ENCODE assay signal across 7 cellular contexts in the genomic region with DNA sequence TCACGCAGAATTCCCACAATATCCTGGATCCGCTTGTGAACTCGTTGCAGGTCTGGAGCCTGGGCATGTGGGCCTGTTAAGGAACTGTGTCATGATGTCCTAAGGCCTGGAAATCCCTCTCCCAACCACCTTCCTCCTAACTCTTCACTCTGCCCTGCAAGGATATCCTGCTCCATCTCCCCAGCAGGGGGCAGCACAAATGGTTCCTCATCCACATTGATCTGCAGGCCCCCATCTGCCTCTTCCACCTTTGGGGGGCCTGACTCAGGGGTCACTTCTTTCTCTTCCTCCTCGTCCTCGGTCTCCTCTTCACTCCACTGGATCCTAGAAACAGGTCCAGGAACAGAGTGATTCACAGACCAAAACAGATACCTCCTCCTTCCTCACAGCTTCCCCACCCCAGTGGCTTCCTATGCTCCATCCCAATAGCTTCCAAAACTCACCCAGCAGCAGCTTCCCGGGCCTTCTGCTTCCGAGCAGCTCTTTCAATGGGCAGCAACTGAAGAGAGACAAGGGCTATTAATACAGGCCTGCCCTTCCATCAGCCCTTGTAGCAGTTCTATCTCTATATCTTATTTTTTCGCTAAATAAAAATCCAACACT. TPM values are rescaled to one million over a fixed set of nuclear protein-coding genes. Genes with fewer than 3 reads are reported as not detected.
DNase-seq lines count a peak whose midpoint lies in the region; ATAC-seq and TF ChIP-seq lines count a peak whose summit lies in the region.

No MANE protein-coding gene starts in this region.

- H3K27me3 Mint-ChIP-seq in naive thymus-derived CD8-positive, alpha-beta T cell = no peaks in the 10 kb centered on the region
- no peaks in the 10 kb centered on the region for H3K27me3 Mint-ChIP-seq in type B pancreatic cell

- no peaks in the 10 kb centered on the region for H3K27me3 ChIP-seq in dorsolateral prefrontal cortex

- peak overlapping the region in 9 of 10 donors; percentile 22 to 89 (median 68) for H3K27ac Mint-ChIP-seq in naive thymus-derived CD8-positive, alpha-beta T cell
- H3K27ac Mint-ChIP-seq in type B pancreatic cell = peak overlapping the region; percentile 29

- H3K4me3 Mint-ChIP-seq in naive thymus-derived CD8-positive, alpha-beta T cell = peak overlapping the region in 1 of 10 donors; percentile 34
- peak overlapping the region; percentile 15 for H3K4me3 Mint-ChIP-seq in type B pancreatic cell

- TF ChIP-seq CTCF in GM12865 (IDR thresholded peaks at IDR 0.05; ENCODE audit: insufficient read depth, low read depth, low read length, missing control alignments) (peak; percentile 81), dorsolateral prefrontal cortex (IDR thresholded peaks at IDR 0.05 in 54 of 56, conservative IDR thresholded peaks at IDR 0.05 in 2 of 56; ENCODE audit: low read depth in 1 of 56, partially characterized antibody in 56 of 56) (peak; percentile 36 to 82 (median 72)), type B pancreatic cell (conservative IDR thresholded peaks at IDR 0.05) (peak; percentile 87)

- no peaks in the 10 kb centered on the region for H3K9me3 Mint-ChIP-seq in naive thymus-derived CD8-positive, alpha-beta T cell
- no peaks in the 10 kb centered on the region for H3K9me3 Mint-ChIP-seq in type B pancreatic cell

- POLR2A ChIA-PET in naive thymus-derived CD8-positive, alpha-beta T cell (lab: Charles Lee) = no interaction called here

- H3K36me3 Mint-ChIP-seq in naive thymus-derived CD8-positive, alpha-beta T cell = peaks cover 0 to 88% (median 24%) of the 10 kb centered on the region in 3 donors
- peaks cover 59% of the 10 kb centered on the region for H3K36me3 Mint-ChIP-seq in type B pancreatic cell

- DNase-seq in GM12865 (ENCODE audit: low read depth) = peak; percentile 70
- peak; percentile 26 for DNase-seq in NCI-H1048 (lab: John Stamatoyannopoulos, UW)
- DNase-seq in activated CD4-positive, alpha-beta T cell treated with anti-CD3 and anti-CD28 coated beads, Interleukin-2, amount 50 U/mL, for 1 hour = peak; percentile 71
- peak in 6 of 10 donors; percentile 37 to 66 (median 56) for DNase-seq in dorsolateral prefrontal cortex
- peak; percentile 27 to 83 (median 62) for DNase-seq in naive thymus-derived CD8-positive, alpha-beta T cell
- no peak for DNase-seq in type B pancreatic cell (ENCODE audit: extremely low spot score, unreplicated experiment)

- H3K4me3 ChIP-seq in GM12865 (ENCODE audit: low read depth, low read length) = no peak overlapping the region
- H3K4me3 ChIP-seq in dorsolateral prefrontal cortex = no peak overlapping the region

- H3K27ac ChIP-seq in dorsolateral prefrontal cortex = no peak overlapping the region

- peak; percentile 21 to 29 for ATAC-seq in naive thymus-derived CD8-positive, alpha-beta T cell
- no peak for ATAC-seq in GM21515 (IDR thresholded peaks at IDR 0.05; ENCODE audit: unreplicated experiment)

- intact Hi-C loops in dorsolateral prefrontal cortex (cut with DNase I) = loop anchor here in 1 of 2 donors (5.0 kb wide), 2 partner anchors 124 to 269 kb away; a partner anchor contains a TSS

- H3K4me1 Mint-ChIP-seq in naive thymus-derived CD8-positive, alpha-beta T cell = peaks cover 24 to 44% (median 37%) of the 10 kb centered on the region in 4 donors
- peaks cover 12% of the 10 kb centered on the region for H3K4me1 Mint-ChIP-seq in type B pancreatic cell (ENCODE audit: unreplicated experiment)

RNA-seq across cellular contexts. Expression of a gene that starts 4.5 kb away (rescaled TPM):
- 10 to 100 TPM; 17.8 to 57.6 (median 26.6) TPM for total RNA-seq in dorsolateral prefrontal cortex
- 100 to 1,000 TPM in 1 of 2 experiments, 10 to 100 TPM in 1; 99.2 to 104 TPM for total RNA-seq in naive thymus-derived CD8-positive, alpha-beta T cell
- polyA plus RNA-seq in naive thymus-derived CD8-positive, alpha-beta T cell = 10 to 100 TPM; 23.6 to 41.7 (median 24.7) TPM
- 60.9 and 106 TPM in 2 replicates for total RNA-seq in type B pancreatic cell (ENCODE audit: low replicate concordance)

RNA-seq across cellular contexts. Expression of a gene that starts 7.7 kb away (rescaled TPM):
- 10 to 100 TPM; 29.9 to 71.0 (median 45.2) TPM for total RNA-seq in dorsolateral prefrontal cortex
- total RNA-seq in naive thymus-derived CD8-positive, alpha-beta T cell = 10 to 100 TPM; 40.9 to 45.9 TPM
- 10 to 100 TPM in 1 of 3 donors, 1 to 10 TPM in 2; 3.7 to 10.8 (median 4.4) TPM for polyA plus RNA-seq in naive thymus-derived CD8-positive, alpha-beta T cell
- 9.1 and 17.5 TPM in 2 replicates for total RNA-seq in type B pancreatic cell (ENCODE audit: low replicate concordance)

RNA-seq across cellular contexts. Expression of a gene that starts 29.2 kb away (rescaled TPM):
- total RNA-seq in dorsolateral prefrontal cortex = 1,000 to 10,000 TPM; 1,552 to 3,778 (median 2,635) TPM
- 100 to 1,000 TPM; 355 to 363 TPM for total RNA-seq in naive thymus-derived CD8-positive, alpha-beta T cell
- 1,000 to 10,000 TPM; 1,014 to 1,110 (median 1,062) TPM for polyA plus RNA-seq in naive thymus-derived CD8-positive, alpha-beta T cell
- 2,317 and 5,618 TPM in 2 replicates for total RNA-seq in type B pancreatic cell (ENCODE audit: low replicate concordance)

RNA-seq across cellular contexts. Expression of a gene that starts 43.6 kb away (rescaled TPM):
- total RNA-seq in dorsolateral prefrontal cortex (100 to 1,000 TPM; 139 to 266 (median 179) TPM), type B pancreatic cell (ENCODE audit: low replicate concordance) (270 and 289 TPM in 2 replicates)
- 100 to 1,000 TPM; 296 to 308 TPM for total RNA-seq in naive thymus-derived CD8-positive, alpha-beta T cell
- 10 to 100 TPM; 31.4 to 57.3 (median 56.9) TPM for polyA plus RNA-seq in naive thymus-derived CD8-positive, alpha-beta T cell
